Comparison of ENCODE assay signal across 26 cellular contexts in genomic region chr16:57473906-57474305, GRCh38. TPM values are rescaled to one million over a fixed set of nuclear protein-coding genes. Genes with fewer than 3 reads are reported as not detected.
DNase-seq lines count a peak whose midpoint lies in the region; ATAC-seq, FAIRE-seq and TF ChIP-seq lines count a peak whose summit lies in the region.
"Had no signal": no experiment of that assay in that cellular context is flagged by ENCODE, and none has a peak within 500 bp of the region (broad histone marks: within the 10 kb centered on the region; RNA-seq: fewer than 3 reads in every experiment).

No MANE protein-coding gene starts in this region.

- no peak overlapping the region for H3K18ac ChIP-seq in trophoblast cell (ENCODE audit: low read length)

- FAIRE-seq in A549 (lab: Jason Lieb, UNC): no peak
- FAIRE-seq: GM12891, H1, K562 had no signal

- H2AK5ac ChIP-seq in trophoblast cell (ENCODE audit: low read length): no peak overlapping the region

- POLR2A ChIA-PET in A549 (lab: Yijun Ruan, JAX): no interaction called here

- DNase-seq in A549 (ENCODE audit: low read depth in 1 of 2, low spot score in 1 of 2) (no peak), trophoblast cell (no peak), NCI-H748 treated with DMSO at 0.1 percent for 48 hours (lab: John Stamatoyannopoulos, UW) (no peak)
- no peak for DNase-seq in effector memory CD4-positive, alpha-beta T cell
- DNase-seq: ACHN, Calu3, DMS79 treated with DMSO at 0.1 percent for 48 hours, GF-D8, HCEC 1CT, Kasumi-1, NCI-H1092 treated with DMSO at 0.1 percent for 48 hours, NCI-H1436, NCI-H1930, NCI-H2107, NCI-H446, NCI-H524 treated with DMSO at 0.1 percent for 48 hours, NCI-H82, PC-9 had no signal

- no peak overlapping the region for H3K23ac ChIP-seq in trophoblast cell (ENCODE audit: low read length)

- H2BK120ac ChIP-seq in trophoblast cell (ENCODE audit: insufficient read depth, low read length, poor library complexity): no peak overlapping the region

- H4K91ac ChIP-seq in trophoblast cell (ENCODE audit: low read depth, low read length): no peak overlapping the region

- H3K4me1 ChIP-seq in A549 (peaks cover 97% of the 10 kb centered on the region), trophoblast cell (ENCODE audit: control insufficient read depth in 1 of 2, insufficient read depth in 2 of 2, low read length in 2 of 2) (peaks cover 38 to 40% of the 10 kb centered on the region in 2 experiments)
- peaks cover 10% of the 10 kb centered on the region for H3K4me1 ChIP-seq in effector memory CD4-positive, alpha-beta T cell (ENCODE audit: control insufficient read depth, insufficient read depth, low read length, poor library complexity, severe bottlenecking)

- H3K79me2 ChIP-seq in trophoblast cell (ENCODE audit: control insufficient read depth, insufficient read depth, low read length, poor library complexity): peaks cover 19% of the 10 kb centered on the region

- peaks cover 23% of the 10 kb centered on the region for H3K79me1 ChIP-seq in trophoblast cell (ENCODE audit: low read length)

- 81% methylated on average over 7 of the region's 8 CpGs for WGBS in A549 (ENCODE audit: missing lambda C conversion rate)
- no CpG with 5 or more reads among the region's 8 CpGs for WGBS in trophoblast cell (ENCODE audit: extremely low coverage, insufficient coverage, insufficient read length)

- H4K8ac ChIP-seq in trophoblast cell (ENCODE audit: low read depth, low read length): no peak overlapping the region

- no peak overlapping the region for H2AFZ ChIP-seq in trophoblast cell (ENCODE audit: insufficient read depth, low read length, poor library complexity)
- H2AFZ ChIP-seq: PC-9 had no signal

- H3K27me3 ChIP-seq in effector memory CD4-positive, alpha-beta T cell (replicated peaks; ENCODE audit: control insufficient read depth, insufficient read depth, low read length, poor library complexity, severe bottlenecking): no peaks in the 10 kb centered on the region
- no peaks in the 10 kb centered on the region for H3K27me3 ChIP-seq in trophoblast cell (ENCODE audit: insufficient read depth, low read length)
- H3K27me3 ChIP-seq: BE2C had no signal

- H3K27ac ChIP-seq in 22Rv1 (0 out of 2 replicates have a peak overlapping the region, but pooled peaks have one; percentile 27), A549 (peak overlapping the region; percentile 96 to 98), trophoblast cell (ENCODE audit: low read depth, low read length) (peak overlapping the region; percentile 35)
- H3K27ac ChIP-seq in effector memory CD4-positive, alpha-beta T cell (ENCODE audit: insufficient read depth, low read length, poor library complexity, severe bottlenecking): peak overlapping the region; percentile 6
- H3K27ac ChIP-seq: PC-9 had no signal

- H3K9me3 ChIP-seq in A549 (no peaks in the 10 kb centered on the region), trophoblast cell (ENCODE audit: insufficient read depth, low read depth, low read length) (peaks cover 3% of the 10 kb centered on the region)
- H3K9me3 ChIP-seq in effector memory CD4-positive, alpha-beta T cell (ENCODE audit: control insufficient read depth, low read length): no peaks in the 10 kb centered on the region
- H3K9me3 ChIP-seq: BE2C had no signal

- ATAC-seq in A549 (no peak), GM21717 (IDR thresholded peaks at IDR 0.05; ENCODE audit: unreplicated experiment) (no peak), HG02610 (IDR thresholded peaks at IDR 0.05; ENCODE audit: unreplicated experiment) (no peak)
- ATAC-seq: K562, Right ventricle myocardium inferior had no signal

- TF ChIP-seq EP300 in A549 (IDR thresholded peaks at IDR 0.05): no peak

- H3K14ac ChIP-seq in trophoblast cell (ENCODE audit: low read length): no peak overlapping the region

- no peak overlapping the region for H4K12ac ChIP-seq in trophoblast cell (ENCODE audit: low read depth, low read length)

- TF ChIP-seq POLR2A in A549 (IDR thresholded peaks at IDR 0.05; ENCODE audit: low read length): no peak

- H3K4ac ChIP-seq in trophoblast cell (ENCODE audit: low read depth, low read length): no peak overlapping the region

- H3K4me2 ChIP-seq in A549 (peak overlapping the region; percentile 87; the same call in 2 of the 3 replicates), trophoblast cell (ENCODE audit: low read length) (no peak overlapping the region)
- H3K4me2 ChIP-seq: PC-9 had no signal

- H3K36me3 ChIP-seq in effector memory CD4-positive, alpha-beta T cell (ENCODE audit: control insufficient read depth, insufficient read depth, low read length): peaks cover 38% of the 10 kb centered on the region
- H3K36me3 ChIP-seq in trophoblast cell (ENCODE audit: control insufficient read depth in 1 of 2, insufficient read depth in 2 of 2, low read length in 2 of 2): peaks cover 89 to 97% of the 10 kb centered on the region in 2 experiments

- H3K4me3 ChIP-seq in A549 (no peak overlapping the region), trophoblast cell (ENCODE audit: low read depth, low read length) (no peak overlapping the region)
- no peak overlapping the region for H3K4me3 ChIP-seq in effector memory CD4-positive, alpha-beta T cell (ENCODE audit: insufficient read depth, low read depth, low read length, poor library complexity, severe bottlenecking)
- H3K4me3 ChIP-seq: K562, PC-9 had no signal

- no peak for TF ChIP-seq RAD21 in A549 (conservative IDR thresholded peaks at IDR 0.05 in 1 of 2, IDR thresholded peaks at IDR 0.05 in 1 of 2)

- no peak overlapping the region for H2BK5ac ChIP-seq in trophoblast cell (ENCODE audit: low read depth, low read length, poor library complexity)

- CTCF ChIA-PET in A549 (lab: Yijun Ruan, JAX): interaction anchor here (1.5 to 8.4 kb wide), 6 partner anchors 9 to 174 kb away, joined by 5 to 70 read pairs (median 17); partner anchors contain the start of genes DOK4 and POLR2C

- H2BK12ac ChIP-seq in trophoblast cell (ENCODE audit: low read length): no peak overlapping the region

- no peak overlapping the region for H3K9ac ChIP-seq in trophoblast cell (ENCODE audit: low read length)

- no peak for TF ChIP-seq CTCF in 22Rv1 (IDR thresholded peaks at IDR 0.05)
- TF ChIP-seq CTCF in A549 (IDR thresholded peaks at IDR 0.05): no peak

TF ChIP-seq in A549, 52 proteins besides CTCF, POLR2A, EP300 and RAD21:
- TF ChIP-seq E2F6 (IDR thresholded peaks at IDR 0.05; ENCODE audit: borderline replicate concordance, low read depth) (no peak), GATA3 (IDR thresholded peaks at IDR 0.05; ENCODE audit: borderline replicate concordance) (no peak)

RNA-seq across cellular contexts. Expression of gene POLR2C, which starts 11.4 kb away (rescaled TPM):
- polyA plus RNA-seq in A549 (2011; rRNA removed) (229 and 259 TPM in 2 replicates), A549 (2017; fragmentation: RNase III; extraction: RNeasy Plus Mini Kit Qiagen cat#74134 plus additional on column Dnase treatment) (141 to 148 TPM (median 146 TPM) in 3 replicates)
- 181 and 221 TPM in 2 replicates for polyA plus RNA-seq in A549 (2012; cell fraction: cytosol; rRNA removed)
- polyA plus RNA-seq in A549 (2012; cell fraction: nucleus; rRNA removed): 135 and 142 TPM in 2 replicates
- 327 and 401 TPM in 2 replicates for polyA minus RNA-seq in A549 (2011; rRNA and poly(A)+ RNA removed)
- polyA plus RNA-seq in trophoblast cell (2013): 49.8 and 50.6 TPM in 2 replicates

RNA-seq across cellular contexts. Expression of gene DOK4, which starts 12.4 kb away (rescaled TPM):
- polyA plus RNA-seq in A549 (2011; rRNA removed) (85.4 and 93.2 TPM in 2 replicates), A549 (2017; fragmentation: RNase III; extraction: RNeasy Plus Mini Kit Qiagen cat#74134 plus additional on column Dnase treatment) (51.9 to 70.3 TPM (median 65.2 TPM) in 3 replicates)
- 76.5 and 94.3 TPM in 2 replicates for polyA plus RNA-seq in A549 (2012; cell fraction: cytosol; rRNA removed)
- polyA plus RNA-seq in A549 (2012; cell fraction: nucleus; rRNA removed): 99.2 and 102 TPM in 2 replicates
- 103 and 109 TPM in 2 replicates for polyA minus RNA-seq in A549 (2011; rRNA and poly(A)+ RNA removed)
- polyA plus RNA-seq in trophoblast cell (2013): 407 and 429 TPM in 2 replicates

RNA-seq across cellular contexts. Expression of gene COQ9, which starts 26.6 kb away (rescaled TPM):
- polyA plus RNA-seq in A549 (2011; rRNA removed): 109 and 130 TPM in 2 replicates
- polyA plus RNA-seq in A549 (2012; cell fraction: cytosol; rRNA removed): 91.1 and 99.7 TPM in 2 replicates
- polyA plus RNA-seq in A549 (2012; cell fraction: nucleus; rRNA removed): 90.2 and 108 TPM in 2 replicates
- polyA plus RNA-seq in A549 (2017; fragmentation: RNase III; extraction: RNeasy Plus Mini Kit Qiagen cat#74134 plus additional on column Dnase treatment): 46.2 to 48.0 TPM (median 47.2 TPM) in 3 replicates
- 81.0 and 97.4 TPM in 2 replicates for polyA minus RNA-seq in A549 (2011; rRNA and poly(A)+ RNA removed)
- 21.2 and 21.9 TPM in 2 replicates for polyA plus RNA-seq in trophoblast cell (2013)

RNA-seq across cellular contexts. Expression of gene CIAPIN1, which starts 26.7 kb away (rescaled TPM):
- polyA plus RNA-seq in A549 (2011; rRNA removed) (101 and 114 TPM in 2 replicates), A549 (2017; fragmentation: RNase III; extraction: RNeasy Plus Mini Kit Qiagen cat#74134 plus additional on column Dnase treatment) (69.1 to 75.0 TPM (median 71.5 TPM) in 3 replicates)
- polyA plus RNA-seq in A549 (2012; cell fraction: cytosol; rRNA removed): 66.5 and 75.6 TPM in 2 replicates
- polyA plus RNA-seq in A549 (2012; cell fraction: nucleus; rRNA removed): 49.6 and 75.2 TPM in 2 replicates
- polyA minus RNA-seq in A549 (2011; rRNA and poly(A)+ RNA removed): 49.6 and 60.0 TPM in 2 replicates
- 36.7 and 38.3 TPM in 2 replicates for polyA plus RNA-seq in trophoblast cell (2013)

Comparison
In these comparisons a context has a peak if more than half of its experiments do, and no peak if none do; other contexts are left out.
1. H3K27ac ChIP-seq: peak in every context shown above with its lines; median percentile 97 in A549; 35 in trophoblast cell; 27 in 22Rv1; 6 in effector memory CD4-positive, alpha-beta T cell.